ENCODE assay signal across 8 cellular contexts in the genomic region with DNA sequence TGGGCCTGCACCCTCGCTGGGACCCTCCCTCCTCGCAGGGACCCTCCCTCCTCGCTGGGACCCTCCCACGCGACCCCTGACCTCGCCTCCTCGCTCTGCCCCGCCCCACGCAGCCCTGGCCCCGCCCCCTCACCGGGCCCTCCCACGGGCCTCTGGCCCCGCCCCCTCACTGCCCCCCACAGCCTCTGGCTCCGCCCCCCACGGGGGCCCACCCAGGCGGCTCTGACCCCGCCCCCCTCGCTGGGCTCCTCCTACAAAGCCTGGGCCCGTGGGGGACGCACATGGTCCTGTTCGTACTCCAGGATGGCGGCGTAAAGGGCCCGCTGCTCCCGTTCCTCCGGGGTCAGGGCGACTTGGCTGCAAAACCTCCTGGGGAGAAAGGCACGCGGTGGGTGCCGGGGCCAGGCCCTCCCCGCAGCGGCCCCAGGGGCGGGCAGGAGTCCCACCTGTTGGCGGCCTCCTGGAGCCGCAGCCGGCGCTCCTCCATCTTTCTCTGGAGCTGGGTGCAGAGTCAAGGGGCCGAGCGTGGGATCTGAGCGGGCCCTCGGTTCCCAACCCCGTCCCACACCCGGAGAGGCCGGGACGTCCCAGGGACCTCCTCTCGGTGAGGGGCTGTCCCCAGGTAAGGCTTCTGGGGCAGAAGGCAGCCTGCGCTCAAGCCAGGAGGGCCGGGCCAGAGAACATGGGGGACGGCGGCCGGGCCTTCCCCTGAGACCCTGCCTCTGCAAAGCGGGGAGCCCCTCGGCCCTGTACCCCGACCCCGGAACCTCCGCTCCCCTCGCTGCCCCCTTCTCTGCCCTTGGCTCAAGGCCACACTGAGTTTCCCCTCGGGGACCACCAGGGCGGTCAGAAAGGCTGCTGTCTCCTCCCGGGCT.
DNase-seq lines count a peak whose midpoint lies in the region; ATAC-seq and TF ChIP-seq lines count a peak whose summit lies in the region.

No MANE protein-coding gene starts in this region.

- TF ChIP-seq POLR2A in GM18951 (IDR thresholded peaks at IDR 0.05; ENCODE audit: extremely low read depth, insufficient read depth, insufficient read length) (peak; percentile 75), erythroblast (IDR thresholded peaks at IDR 0.05; ENCODE audit: low read length) (peak; percentile 36)

- H3K4me3 ChIP-seq in AG04449 (ENCODE audit: low read depth, low read length) = peak overlapping the region; percentile 62
- no peak overlapping the region for H3K4me3 ChIP-seq in neutrophil (ENCODE audit: low read depth in 1 of 2, low read length in 1 of 2)

- H3K36me3 ChIP-seq in neutrophil = peaks cover 45% of the 10 kb centered on the region

- H3K27me3 ChIP-seq in neutrophil = peaks cover 22% of the 10 kb centered on the region

- H3K4me1 ChIP-seq in neutrophil (ENCODE audit: control insufficient read depth in 1 of 2, insufficient read depth in 1 of 2, low read depth in 1 of 2, low read length in 1 of 2) = peaks cover 0 to 13% of the 10 kb centered on the region in 2 experiments

- in situ Hi-C loops in GM18951 (cut with MboI; ENCODE audit: low sequenced_read_pairs, unreplicated experiment) = no loop called here

- no peak for ATAC-seq in GM18519 (IDR thresholded peaks at IDR 0.05; ENCODE audit: low FRiP score, unreplicated experiment)
- ATAC-seq in HG03196 (IDR thresholded peaks at IDR 0.05; ENCODE audit: unreplicated experiment) = no peak

- TF ChIP-seq CTCF in AG04449 (IDR thresholded peaks at IDR 0.05; ENCODE audit: insufficient read depth, low read length, missing control alignments) = no peak
- TF ChIP-seq CTCF in neutrophil (IDR thresholded peaks at IDR 0.05) = no peak

- H3K9me3 ChIP-seq in neutrophil = no peaks in the 10 kb centered on the region

- POLR2A ChIA-PET in AG04449 (lab: Yijun Ruan, JAX) = interaction anchor here (1.0 kb wide), 1 partner anchor 11 kb away, joined by 3 read pairs; no protein-coding TSS in a partner anchor

- DNase-seq in AG04449 (ENCODE audit: low read depth, low spot score) (no peak), NCI-H82 (lab: John Stamatoyannopoulos, UW) (peak; percentile 87), erythroblast (lab: John Stamatoyannopoulos, UW) (peak; percentile 74 to 78)
- peak; percentile 96 for DNase-seq in activated CD8-positive, alpha-beta memory T cell treated with anti-CD3 and anti-CD28 coated beads for 24 hours

- CTCF ChIA-PET in AG04449 (lab: Yijun Ruan, JAX) = interaction anchor here (1.1 to 1.7 kb wide), 2 partner anchors 12 kb away, joined by 3 to 7 read pairs; no protein-coding TSS in a partner anchor

- H3K27ac ChIP-seq in neutrophil = peak overlapping the region; percentile 25
